Comparison of ENCODE assay signal across 16 cellular contexts in genomic region chrX:45329217-45329616, GRCh38.
DNase-seq lines count a peak whose midpoint lies in the region; ATAC-seq and TF ChIP-seq lines count a peak whose summit lies in the region.
"Had no signal": no experiment of that assay in that cellular context is flagged by ENCODE, and none has a peak within 500 bp of the region (broad histone marks: within the 10 kb centered on the region; RNA-seq: fewer than 3 reads in every experiment).

No MANE protein-coding gene starts in this region.

- peak overlapping the region; percentile 40; the same call in 1 of the 2 replicates for H3K27ac Mint-ChIP-seq in HFFc6
- H3K27ac Mint-ChIP-seq: CD14-positive monocyte had no signal

- H3K4me3 ChIP-seq in SK-N-SH (ENCODE audit: low read depth in 2 of 2, low read length in 1 of 2) = no peak overlapping the region
- H3K4me3 ChIP-seq: GM12878 had no signal

- TF ChIP-seq CTCF in HFFc6 (IDR thresholded peaks at IDR 0.05) = no peak
- TF ChIP-seq CTCF in SK-N-SH (IDR thresholded peaks at IDR 0.05) = no peak

- H3K27me3 ChIP-seq in SK-N-SH (ENCODE audit: insufficient read depth) = no peaks in the 10 kb centered on the region

- H3K9me3 Mint-ChIP-seq in HFFc6 = peaks cover 5% of the 10 kb centered on the region; the same call in 1 of the 2 replicates
- H3K9me3 Mint-ChIP-seq: CD14-positive monocyte had no signal

- no peak overlapping the region for H3K9ac ChIP-seq in SK-N-SH
- H3K9ac ChIP-seq: KMS-11 had no signal

- H3K9me3 ChIP-seq in SK-N-SH = no peaks in the 10 kb centered on the region

- H3K4me1 Mint-ChIP-seq in HFFc6 (ENCODE audit: low read depth) = peaks cover 29% of the 10 kb centered on the region
- H3K4me1 Mint-ChIP-seq: CD14-positive monocyte had no signal

- H3K4me2 ChIP-seq in SK-N-SH = no peak overlapping the region
- H3K4me2 ChIP-seq: KMS-11 had no signal

- H3F3A ChIP-seq in SK-N-SH (replicated peaks; ENCODE audit: insufficient read depth) = peaks cover 7% of the 10 kb centered on the region

- H3K4me3 Mint-ChIP-seq in HFFc6 = no peak overlapping the region
- H3K4me3 Mint-ChIP-seq: CD14-positive monocyte had no signal

- 0 out of 4 replicates have a peak, but pooled peaks cover 0 to 5% of the 10 kb centered on the region in 2 experiments for H3K4me1 ChIP-seq in SK-N-SH (ENCODE audit: control insufficient read depth in 1 of 2, insufficient read depth in 2 of 2, low read depth in 1 of 2, low read length in 1 of 2)

- no peaks in the 10 kb centered on the region for H3K36me3 ChIP-seq in SK-N-SH (replicated peaks in 1 of 2; ENCODE audit: control insufficient read depth in 1 of 2, insufficient read depth in 2 of 2, low read length in 1 of 2)

- no peak for TF ChIP-seq RAD21 in SK-N-SH (IDR thresholded peaks at IDR 0.05; ENCODE audit: low read length)

- no peaks in the 10 kb centered on the region for H3K27me3 Mint-ChIP-seq in HFFc6 (ENCODE audit: insufficient read depth)

- peaks cover 13% of the 10 kb centered on the region for H3K36me3 Mint-ChIP-seq in HFFc6 (ENCODE audit: low read depth)
- H3K36me3 Mint-ChIP-seq: CD14-positive monocyte had no signal

- TF ChIP-seq EP300 in SK-N-SH (IDR thresholded peaks at IDR 0.05; ENCODE audit: borderline replicate concordance in 1 of 2, low read depth in 1 of 2, low read length in 1 of 2) = no peak; a peak in 1 of 4 replicates

- H2AFZ ChIP-seq in SK-N-SH (ENCODE audit: low read depth) = no peak overlapping the region

- CTCF ChIA-PET in SK-N-SH (lab: Yijun Ruan, JAX) = no interaction called here

- POLR2A ChIA-PET in SK-N-SH (lab: Yijun Ruan, JAX) = no interaction called here

- no peaks in the 10 kb centered on the region for H3K79me2 ChIP-seq in SK-N-SH (ENCODE audit: insufficient read depth)

- 24% methylated on average over 1 of the region's 1 CpG for WGBS in SK-N-SH (ENCODE audit: low lambda C conversion rate)

- DNase-seq in HFFc6 = no peak
- no peak for DNase-seq in SK-N-SH
- DNase-seq in glomerular visceral epithelial cell (ENCODE audit: extremely low spot score) = peak; percentile 30
- no peak for DNase-seq in activated effector memory CD4-positive, alpha-beta T cell treated with Interleukin-2 at 50 U/mL for 16 hours
- no peak for DNase-seq in activated CD8-positive, alpha-beta memory T cell treated with anti-CD3 and anti-CD28 coated beads for 24 hours
- DNase-seq in activated T-cell treated with anti-CD3 and anti-CD28 coated beads, Interleukin-2, amount 50 U/mL, for 1 hour = no peak
- DNase-seq: DND-41, GOT3, NCI-H1417 treated with DMSO at 0.1 percent for 48 hours, NCI-H1930, SIG-M5 had no signal

- no peaks in the 10 kb centered on the region for H3K9me2 ChIP-seq in SK-N-SH

- ATAC-seq in GM21619 (IDR thresholded peaks at IDR 0.05; ENCODE audit: unreplicated experiment) = no peak
- ATAC-seq: GM12878 had no signal

- H3K27ac ChIP-seq in SK-N-SH (ENCODE audit: low read depth in 2 of 2, low read length in 1 of 2) = peak overlapping the region in 1 of 2 experiments; percentile 11; a peak in 1 of 4 replicates
- H3K27ac ChIP-seq: KMS-11, RWPE1 had no signal

- no peaks in the 10 kb centered on the region for H4K20me1 ChIP-seq in SK-N-SH (ENCODE audit: insufficient read depth)

TF ChIP-seq in SK-N-SH, 30 proteins besides CTCF, POLR2A, EP300 and RAD21:
- TF ChIP-seq NFIC (IDR thresholded peaks at IDR 0.05; ENCODE audit: borderline replicate concordance) (peak; percentile 43; the same call in 1 of the 2 replicates), CHD2 (IDR thresholded peaks at IDR 0.05; ENCODE audit: low read length, partially characterized antibody) (no peak), FOXJ3 (CRISPR knock-in tag; IDR thresholded peaks at IDR 0.05) (no peak), USF2 (IDR thresholded peaks at IDR 0.05; ENCODE audit: borderline replicate concordance, low read depth, low read length) (no peak), TCF12 (IDR thresholded peaks at IDR 0.05) (peak; percentile 30; the same call in 1 of the 2 replicates), GATA2 (CRISPR knock-in tag; IDR thresholded peaks at IDR 0.05) (no peak), FOXM1 (IDR thresholded peaks at IDR 0.05; ENCODE audit: low read depth) (no peak)
- TF ChIP-seq, protein P1, sequence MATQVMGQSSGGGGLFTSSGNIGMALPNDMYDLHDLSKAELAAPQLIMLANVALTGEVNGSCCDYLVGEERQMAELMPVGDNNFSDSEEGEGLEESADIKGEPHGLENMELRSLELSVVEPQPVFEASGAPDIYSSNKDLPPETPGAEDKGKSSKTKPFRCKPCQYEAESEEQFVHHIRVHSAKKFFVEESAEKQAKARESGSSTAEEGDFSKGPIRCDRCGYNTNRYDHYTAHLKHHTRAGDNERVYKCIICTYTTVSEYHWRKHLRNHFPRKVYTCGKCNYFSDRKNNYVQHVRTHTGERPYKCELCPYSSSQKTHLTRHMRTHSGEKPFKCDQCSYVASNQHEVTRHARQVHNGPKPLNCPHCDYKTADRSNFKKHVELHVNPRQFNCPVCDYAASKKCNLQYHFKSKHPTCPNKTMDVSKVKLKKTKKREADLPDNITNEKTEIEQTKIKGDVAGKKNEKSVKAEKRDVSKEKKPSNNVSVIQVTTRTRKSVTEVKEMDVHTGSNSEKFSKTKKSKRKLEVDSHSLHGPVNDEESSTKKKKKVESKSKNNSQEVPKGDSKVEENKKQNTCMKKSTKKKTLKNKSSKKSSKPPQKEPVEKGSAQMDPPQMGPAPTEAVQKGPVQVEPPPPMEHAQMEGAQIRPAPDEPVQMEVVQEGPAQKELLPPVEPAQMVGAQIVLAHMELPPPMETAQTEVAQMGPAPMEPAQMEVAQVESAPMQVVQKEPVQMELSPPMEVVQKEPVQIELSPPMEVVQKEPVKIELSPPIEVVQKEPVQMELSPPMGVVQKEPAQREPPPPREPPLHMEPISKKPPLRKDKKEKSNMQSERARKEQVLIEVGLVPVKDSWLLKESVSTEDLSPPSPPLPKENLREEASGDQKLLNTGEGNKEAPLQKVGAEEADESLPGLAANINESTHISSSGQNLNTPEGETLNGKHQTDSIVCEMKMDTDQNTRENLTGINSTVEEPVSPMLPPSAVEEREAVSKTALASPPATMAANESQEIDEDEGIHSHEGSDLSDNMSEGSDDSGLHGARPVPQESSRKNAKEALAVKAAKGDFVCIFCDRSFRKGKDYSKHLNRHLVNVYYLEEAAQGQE (IDR thresholded peaks at IDR 0.05; ENCODE audit: low read depth, low read length) = no peak
